Comparison of ENCODE assay signal across 9 cellular contexts in genomic region chr5:77957-78804, GRCh38. TPM values are rescaled to one million over a fixed set of nuclear protein-coding genes. Genes with fewer than 3 reads are reported as not detected.
DNase-seq lines count a peak whose midpoint lies in the region; ATAC-seq and TF ChIP-seq lines count a peak whose summit lies in the region.
"Had no signal": no experiment of that assay in that cellular context is flagged by ENCODE, and none has a peak within 500 bp of the region (broad histone marks: within the 10 kb centered on the region; RNA-seq: fewer than 3 reads in every experiment).

No MANE protein-coding gene starts in this region.

- H3K27ac ChIP-seq in DND-41 (ENCODE audit: low read length) (no peak overlapping the region), HL-60 (replicated peaks) (no peak overlapping the region), cardiac muscle cell (no peak overlapping the region), substantia nigra (ENCODE audit: low read depth, low read length, poor library complexity, severe bottlenecking) (no peak overlapping the region), colonic mucosa (no peak overlapping the region)
- H3K27ac ChIP-seq: pancreas had no signal

- H2AFZ ChIP-seq in DND-41 (ENCODE audit: low read depth, low read length) = no peak overlapping the region

- TF ChIP-seq CTCF in DND-41 (IDR thresholded peaks at IDR 0.05; ENCODE audit: borderline replicate concordance, extremely low read depth, low read length, poor library complexity, severe bottlenecking) (peak; percentile 68), HL-60 (IDR thresholded peaks at IDR 0.05; ENCODE audit: insufficient read depth, low read length) (peak; percentile 64), cardiac muscle cell (IDR thresholded peaks at IDR 0.05; ENCODE audit: low read depth, low read length) (peak; percentile 35), colonic mucosa (IDR thresholded peaks at IDR 0.05) (no peak)

- H3K9ac ChIP-seq in DND-41 (ENCODE audit: low read depth, low read length) (no peak overlapping the region), colonic mucosa (ENCODE audit: low read depth in 2 of 2, low read length in 2 of 2) (no peak overlapping the region)

- H3K4me1 ChIP-seq in DND-41 (ENCODE audit: insufficient read depth, low read length) = no peaks in the 10 kb centered on the region
- peaks cover 13% of the 10 kb centered on the region for H3K4me1 ChIP-seq in cardiac muscle cell (ENCODE audit: low read depth)
- H3K4me1 ChIP-seq in colonic mucosa = no peaks in the 10 kb centered on the region
- H3K4me1 ChIP-seq: pancreas had no signal

- ATAC-seq in DND-41 (ENCODE audit: insufficient read depth, low read depth) = peak; percentile 78

- H3K4me2 ChIP-seq in DND-41 (ENCODE audit: insufficient read depth, low read length) = no peak overlapping the region

- H3K9me3 ChIP-seq in DND-41 (ENCODE audit: insufficient read depth, low read length, severe bottlenecking) = no peaks in the 10 kb centered on the region
- no peaks in the 10 kb centered on the region for H3K9me3 ChIP-seq in cardiac muscle cell (ENCODE audit: low read depth)
- H3K9me3 ChIP-seq in colonic mucosa = no peaks in the 10 kb centered on the region
- H3K9me3 ChIP-seq: pancreas had no signal

- intact Hi-C loops in colonic mucosa (cut with DNase I) = no loop called here

- H3K36me3 ChIP-seq in DND-41 (ENCODE audit: insufficient read depth, low read length) = no peaks in the 10 kb centered on the region
- no peaks in the 10 kb centered on the region for H3K36me3 ChIP-seq in cardiac muscle cell
- H3K36me3 ChIP-seq in colonic mucosa = no peaks in the 10 kb centered on the region
- H3K36me3 ChIP-seq: pancreas had no signal

- 0 out of 2 replicates have a peak, but pooled peaks cover 5% of the 10 kb centered on the region for H4K20me1 ChIP-seq in DND-41 (ENCODE audit: insufficient read depth, low read length)

- H3K27me3 ChIP-seq in DND-41 (ENCODE audit: insufficient read depth, low read length, poor library complexity) = peaks cover 28% of the 10 kb centered on the region
- no peaks in the 10 kb centered on the region for H3K27me3 ChIP-seq in HL-60 (ENCODE audit: insufficient read depth, poor library complexity, severe bottlenecking)
- H3K27me3 ChIP-seq in cardiac muscle cell = no peaks in the 10 kb centered on the region
- no peaks in the 10 kb centered on the region for H3K27me3 ChIP-seq in colonic mucosa
- H3K27me3 ChIP-seq: pancreas had no signal

- DNase-seq in DND-41 (peak; percentile 42), HL-60 (ENCODE audit: low read depth in 1 of 2, low spot score in 1 of 2) (peak; percentile 11 to 60), SK-N-DZ (ENCODE audit: low spot score) (peak; percentile 46), cardiac muscle cell (ENCODE audit: low read depth in 1 of 2, low spot score in 1 of 2) (peak; percentile 20 to 66), ureter (ENCODE audit: low spot score) (peak; percentile 37), substantia nigra (lab: John Stamatoyannopoulos, UW) (no peak), colonic mucosa (no peak), midbrain (lab: John Stamatoyannopoulos, UW) (no peak)

- H3K4me3 ChIP-seq in DND-41 (ENCODE audit: low read depth in 1 of 2, low read length in 2 of 2) (no peak overlapping the region), HL-60 (replicated peaks; ENCODE audit: insufficient read depth, low read length) (no peak overlapping the region), cardiac muscle cell (no peak overlapping the region), colonic mucosa (no peak overlapping the region)
- H3K4me3 ChIP-seq: pancreas had no signal

- no peaks in the 10 kb centered on the region for H3K79me2 ChIP-seq in DND-41 (ENCODE audit: insufficient read depth, low read length)

RNA-seq across cellular contexts. Expression of gene PLEKHG4B, which starts 13.8 kb away (rescaled TPM):
- 4.4 and 7.2 TPM in 2 replicates for polyA plus RNA-seq in SK-N-DZ (2014; cell fraction: cytosol; rRNA removed)
- polyA plus RNA-seq in SK-N-DZ (2014; cell fraction: nucleus; rRNA removed) = 7.9 and 11.3 TPM in 2 replicates
- total RNA-seq in cardiac muscle cell = 15.0 and 20.1 TPM in 2 replicates
- polyA plus RNA-seq in cardiac muscle cell = 8.1 and 9.9 TPM in 2 replicates
- 9.5 TPM for total RNA-seq in ureter
- under 1 TPM; 0.05 to 0.17 TPM for total RNA-seq in colonic mucosa

Comparison
In these comparisons a context has a peak if more than half of its experiments do, and no peak if none do; other contexts are left out.
1. DNase-seq: peak in DND-41 (single experiment), HL-60 (2 of 2), SK-N-DZ (single experiment), cardiac muscle cell (2 of 2) and ureter (single experiment); none in substantia nigra (0 of 49), colonic mucosa (single experiment) and midbrain (single experiment).